10 cellular contexts compared by ENCODE assay signal in genomic region chrX:13690836-13691235, GRCh38. TPM values are rescaled to one million over a fixed set of nuclear protein-coding genes. Genes with fewer than 3 reads are reported as not detected.
A peak's percentile ranks its signal among the peaks of the same experiment; 100 is the strongest.
DNase-seq lines count a peak whose midpoint lies in the region; ATAC-seq, FAIRE-seq and TF ChIP-seq lines count a peak whose summit lies in the region.
"Had no signal": no experiment of that assay in that cellular context is flagged by ENCODE, and none has a peak within 500 bp of the region (broad histone marks: within the 10 kb centered on the region; RNA-seq: fewer than 3 reads in every experiment).

No MANE protein-coding gene starts in this region.

- no TSS peak for BruUV-seq in GM12878 (replicated peaks; lab: Mats Ljungman, UMichigan)

- intact Hi-C loops in GM12878 (cut with micrococcal nuclease; ENCODE audit: unreplicated experiment): loop anchor here (1.0 to 10.0 kb wide), 3 partner anchors 22 to 736 kb away; partner anchors contain the start of genes OFD1 and TRAPPC2

- WGBS in GM12878 (ENCODE audit: insufficient coverage, insufficient replicate concordance, low lambda C conversion rate, missing lambda C conversion rate): 2% methylated on average over 3 of the region's 3 CpGs

- H3K9me3 ChIP-seq in GM12878 (replicated peaks; ENCODE audit: control insufficient read depth, insufficient read depth, low read length) (no peaks in the 10 kb centered on the region; the same call in 2 of the 3 replicates), muscle layer of duodenum (ENCODE audit: control insufficient read depth in 1 of 2, low read length in 2 of 2) (no peaks in the 10 kb centered on the region)

- TF ChIP-seq CTCF in C4-2B (conservative IDR thresholded peaks at IDR 0.05) (peak; percentile 25), HFF-Myc (IDR thresholded peaks at IDR 0.05; ENCODE audit: low read depth, low read length, missing control alignments) (no peak), GM12878 (IDR thresholded peaks at IDR 0.05 in 2 of 3, conservative IDR thresholded peaks at IDR 0.05 in 1 of 3; ENCODE audit: control insufficient read depth in 2 of 3, extremely low read depth in 1 of 3, insufficient read depth in 1 of 3, low read depth in 3 of 3, low read length in 3 of 3) (peak; percentile 31 to 42 (median 41)), GM20000 (IDR thresholded peaks at IDR 0.05; ENCODE audit: extremely low read depth, missing control alignments) (no peak)

- peak overlapping the region; percentile 58 for H3K4me3 ChIP-seq in HFF-Myc (replicated peaks; ENCODE audit: low read depth, low read length)
- peak overlapping the region; percentile 84 for H3K4me3 ChIP-seq in GM12878
- peak overlapping the region; percentile 60 to 91 for H3K4me3 ChIP-seq in muscle layer of duodenum (ENCODE audit: low read depth in 1 of 2, low read length in 2 of 2)

- in situ Hi-C loops in GM12878 (cut with MboI): no loop called here

- SMC1A ChIA-PET in GM12878 (lab: Charles Lee; ENCODE audit: uncharacterized antibody, unreplicated experiment): interaction anchor here (0.5 to 13.8 kb wide), 11 partner anchors 11 to 572 kb away, joined by 3 to 198 read pairs (median 7); partner anchors contain the start of genes OFD1 and TRAPPC2

- H3K4me1 ChIP-seq in GM12878 (ENCODE audit: control insufficient read depth, insufficient read depth, low read length): peaks cover 19% of the 10 kb centered on the region
- H3K4me1 ChIP-seq in muscle layer of duodenum (ENCODE audit: control insufficient read depth in 1 of 2, insufficient read depth in 2 of 2, low read length in 2 of 2): peaks cover 5 to 29% of the 10 kb centered on the region in 2 donors

- no peak for DNase-seq in HFF-Myc (ENCODE audit: extremely low read depth, low read depth)
- no peak for DNase-seq in GM12878 (ENCODE audit: low read depth, low spot score)
- no peak for DNase-seq in GM20000 (ENCODE audit: low spot score)
- no peak for DNase-seq in NCI-H1694 (lab: John Stamatoyannopoulos, UW)
- DNase-seq in NCI-H2029 (lab: John Stamatoyannopoulos, UW): no peak
- no peak for DNase-seq in NCI-H345 treated with DMSO at 0.1 percent for 48 hours (lab: John Stamatoyannopoulos, UW; ENCODE audit: unreplicated experiment)
- DNase-seq: amygdala, NCI-H1930 had no signal

- peak overlapping the region; percentile 93 for H3K9ac ChIP-seq in GM12878 (ENCODE audit: control insufficient read depth, insufficient read depth, low read length)

- no peak for TF ChIP-seq POLR2A in GM12878 (IDR thresholded peaks at IDR 0.05; ENCODE audit: low read depth, low read length)

- H3K27ac ChIP-seq in C4-2B: no peak overlapping the region
- peak overlapping the region; percentile 91 for H3K27ac ChIP-seq in GM12878 (ENCODE audit: control insufficient read depth, insufficient read depth)
- H3K27ac ChIP-seq in muscle layer of duodenum (ENCODE audit: low read length): peak overlapping the region; percentile 96

- no peak overlapping the region for H2AFZ ChIP-seq in GM12878 (ENCODE audit: control insufficient read depth, low read depth, low read length)

- POLR2A ChIA-PET in GM12878 (lab: Charles Lee): interaction anchor here (0.6 to 10.2 kb wide), 3 partner anchors 14 to 44 kb away, joined by 4 to 130 read pairs (median 8); partner anchors contain the start of genes OFD1 and TRAPPC2

- FAIRE-seq in GM12878 (lab: Jason Lieb, UNC): no peak

- peaks cover 71% of the 10 kb centered on the region for H3K79me2 ChIP-seq in GM12878 (ENCODE audit: control insufficient read depth, insufficient read depth, low read length)

- H3K36me3 ChIP-seq in GM12878 (ENCODE audit: control insufficient read depth in 2 of 2, insufficient read depth in 2 of 2, low read length in 1 of 2) (no peaks in the 10 kb centered on the region), muscle layer of duodenum (ENCODE audit: control insufficient read depth in 1 of 2, insufficient read depth in 2 of 2, low read length in 2 of 2) (no peaks in the 10 kb centered on the region)

- H4K20me1 ChIP-seq in GM12878 (ENCODE audit: control insufficient read depth, insufficient read depth): 0 out of 2 replicates have a peak, but pooled peaks cover 2% of the 10 kb centered on the region

- H3K4me2 ChIP-seq in GM12878 (ENCODE audit: control insufficient read depth, insufficient read depth): peak overlapping the region; percentile 75

- TF ChIP-seq RAD21 in GM12878 (IDR thresholded peaks at IDR 0.05; ENCODE audit: insufficient read depth, low read depth, low read length): peak; percentile 57

- ATAC-seq in GM12878: peak; percentile 11

- CTCF ChIA-PET in GM12878 (lab: Yijun Ruan, JAX): interaction anchor here (0.7 to 10.2 kb wide), 13 partner anchors 28 to 744 kb away, joined by 3 to 89 read pairs (median 4); partner anchors contain the start of genes OFD1 and TRAPPC2

- H3K27me3 ChIP-seq in GM12878 (replicated peaks in 1 of 2; ENCODE audit: control insufficient read depth in 2 of 2, insufficient read depth in 2 of 2, low read length in 1 of 2) (no peaks in the 10 kb centered on the region), muscle layer of duodenum (ENCODE audit: low read depth, low read length) (no peaks in the 10 kb centered on the region)

- no peak for TF ChIP-seq EP300 in GM12878 (IDR thresholded peaks at IDR 0.05; ENCODE audit: borderline replicate concordance in 1 of 2, control insufficient read depth in 1 of 2, low read depth in 2 of 2, low read length in 2 of 2)

- RAD21 ChIA-PET in GM12878 (lab: Charles Lee; ENCODE audit: unreplicated experiment): interaction anchor here (0.7 to 11.4 kb wide), 8 partner anchors 20 to 744 kb away, joined by 3 to 201 read pairs (median 24); partner anchors contain the start of genes OFD1 and TRAPPC2

RNA-seq across cellular contexts. Expression of gene RAB9A, which starts 1.9 kb away (rescaled TPM):
- 34.3 and 39.0 TPM in 2 replicates for total RNA-seq in GM12878 (2013; cell fraction: nucleolus; rRNA removed)
- 42.1 and 54.1 TPM in 2 replicates for total RNA-seq in GM12878 (2014; rRNA removed)
- total RNA-seq in GM12878 (2014; rRNA removed; fragmentation: Illumina TruSeq; extraction: Trizol): 50.5 and 53.1 TPM in 2 replicates
- total RNA-seq in GM12878 (2021): 43.2 and 44.2 TPM in 2 replicates
- polyA plus RNA-seq in GM12878 (2011; ENCODE audit: low read depth): 21.1 TPM
- polyA plus RNA-seq in GM12878 (2011; rRNA removed): 142 and 180 TPM in 2 replicates
- 58.5 and 62.9 TPM in 2 replicates for polyA plus RNA-seq in GM12878 (2011; cell fraction: cytosol; rRNA removed)
- polyA plus RNA-seq in GM12878 (2011; cell fraction: nucleus; rRNA removed): 50.2 and 59.5 TPM in 2 replicates
- polyA plus RNA-seq in GM12878 (2012): 31.9 and 49.2 TPM in 2 replicates
- polyA plus RNA-seq in GM12878 (2014; fragmentation: Illumina TruSeq; extraction: Trizol): 47.0 and 68.3 TPM in 2 replicates
- polyA plus RNA-seq in GM12878 (2014; fragmentation: Nextera tagmentation; extraction: Ambion mirVana): 10 to 100 TPM; 49.2 to 49.3 TPM
- 52.4 and 64.6 TPM in 2 replicates for polyA plus RNA-seq in GM12878 (2014; rRNA removed)
- polyA plus RNA-seq in GM12878 (2016; fragmentation: Nextera tagmentation; extraction: Ambion mirVana): 10 to 100 TPM; 64.8 to 76.4 TPM
- polyA minus RNA-seq in GM12878 (2011; rRNA and poly(A)+ RNA removed): 52.1 and 73.6 TPM in 2 replicates
- 26.5 and 27.1 TPM in 2 replicates for polyA minus RNA-seq in GM12878 (2011; cell fraction: cytosol; rRNA and poly(A)+ RNA removed)
- polyA minus RNA-seq in GM12878 (2011; cell fraction: nucleus; rRNA and poly(A)+ RNA removed): 14.7 and 17.5 TPM in 2 replicates

RNA-seq across cellular contexts. Expression of gene TCEANC, which starts 37.9 kb away (rescaled TPM):
- 7.1 and 8.4 TPM in 2 replicates for total RNA-seq in GM12878 (2013; cell fraction: nucleolus; rRNA removed)
- 2.9 and 4.7 TPM in 2 replicates for total RNA-seq in GM12878 (2014; rRNA removed)
- total RNA-seq in GM12878 (2014; rRNA removed; fragmentation: Illumina TruSeq; extraction: Trizol): 3.7 and 3.8 TPM in 2 replicates
- total RNA-seq in GM12878 (2021): 3.0 and 3.8 TPM in 2 replicates
- 1.1 TPM for polyA plus RNA-seq in GM12878 (2011; ENCODE audit: low read depth)
- polyA plus RNA-seq in GM12878 (2011; rRNA removed): 4.9 and 6.5 TPM in 2 replicates
- polyA plus RNA-seq in GM12878 (2011; cell fraction: cytosol; rRNA removed): 1.8 and 1.9 TPM in 2 replicates
- 4.4 TPM in 2 replicates for polyA plus RNA-seq in GM12878 (2011; cell fraction: nucleus; rRNA removed)
- 1.2 and 2.0 TPM in 2 replicates for polyA plus RNA-seq in GM12878 (2012)
- 3.4 and 4.4 TPM in 2 replicates for polyA plus RNA-seq in GM12878 (2014; fragmentation: Illumina TruSeq; extraction: Trizol)
- polyA plus RNA-seq in GM12878 (2014; fragmentation: Nextera tagmentation; extraction: Ambion mirVana): 1 to 10 TPM; 1.5 to 4.0 TPM
- polyA plus RNA-seq in GM12878 (2014; rRNA removed): 1.9 and 2.0 TPM in 2 replicates
- polyA plus RNA-seq in GM12878 (2016; fragmentation: Nextera tagmentation; extraction: Ambion mirVana): 1 to 10 TPM; 1.1 to 2.7 TPM
- polyA minus RNA-seq in GM12878 (2011; rRNA and poly(A)+ RNA removed): 5.3 and 5.7 TPM in 2 replicates
- polyA minus RNA-seq in GM12878 (2011; cell fraction: cytosol; rRNA and poly(A)+ RNA removed): 2.8 and 5.3 TPM in 2 replicates
- 5.6 and 8.3 TPM in 2 replicates for polyA minus RNA-seq in GM12878 (2011; cell fraction: nucleus; rRNA and poly(A)+ RNA removed)

RNA-seq across cellular contexts. Expression of gene TRAPPC2, which starts 43.6 kb away (rescaled TPM):
- 27.6 and 32.3 TPM in 2 replicates for total RNA-seq in GM12878 (2013; cell fraction: nucleolus; rRNA removed)
- total RNA-seq in GM12878 (2014; rRNA removed) (21.0 and 30.0 TPM in 2 replicates), GM12878 (2014; rRNA removed; fragmentation: Illumina TruSeq; extraction: Trizol) (24.8 and 26.2 TPM in 2 replicates), GM12878 (2021) (17.5 and 17.8 TPM in 2 replicates)
- 23.8 TPM for polyA plus RNA-seq in GM12878 (2011; ENCODE audit: low read depth)
- polyA plus RNA-seq in GM12878 (2011; rRNA removed) (28.4 and 30.7 TPM in 2 replicates), GM12878 (2014; fragmentation: Illumina TruSeq; extraction: Trizol) (14.6 and 23.0 TPM in 2 replicates), GM12878 (2014; fragmentation: Nextera tagmentation; extraction: Ambion mirVana) (10 to 100 TPM; 18.3 to 27.5 TPM), GM12878 (2014; rRNA removed) (12.4 and 14.8 TPM in 2 replicates), GM12878 (2016; fragmentation: Nextera tagmentation; extraction: Ambion mirVana) (10 to 100 TPM; 21.6 to 26.6 TPM)
- 13.5 and 19.6 TPM in 2 replicates for polyA plus RNA-seq in GM12878 (2011; cell fraction: cytosol; rRNA removed)
- polyA plus RNA-seq in GM12878 (2011; cell fraction: nucleus; rRNA removed): 11.8 and 13.8 TPM in 2 replicates
- 14.5 and 17.8 TPM in 2 replicates for polyA plus RNA-seq in GM12878 (2012)
- 15.3 and 18.7 TPM in 2 replicates for polyA minus RNA-seq in GM12878 (2011; rRNA and poly(A)+ RNA removed)
- polyA minus RNA-seq in GM12878 (2011; cell fraction: cytosol; rRNA and poly(A)+ RNA removed): 10.3 and 13.9 TPM in 2 replicates
- polyA minus RNA-seq in GM12878 (2011; cell fraction: nucleus; rRNA and poly(A)+ RNA removed): 10.0 and 15.9 TPM in 2 replicates

RNA-seq across cellular contexts. Expression of gene OFD1, which starts 43.7 kb away (rescaled TPM):
- total RNA-seq in GM12878 (2013; cell fraction: nucleolus; rRNA removed): 173 and 178 TPM in 2 replicates
- total RNA-seq in GM12878 (2014; rRNA removed): 22.4 and 27.7 TPM in 2 replicates
- 39.5 and 43.7 TPM in 2 replicates for total RNA-seq in GM12878 (2014; rRNA removed; fragmentation: Illumina TruSeq; extraction: Trizol)
- total RNA-seq in GM12878 (2021): 30.6 and 34.0 TPM in 2 replicates
- 17.6 TPM for polyA plus RNA-seq in GM12878 (2011; ENCODE audit: low read depth)
- 77.2 and 107 TPM in 2 replicates for polyA plus RNA-seq in GM12878 (2011; rRNA removed)
- 32.3 and 33.2 TPM in 2 replicates for polyA plus RNA-seq in GM12878 (2011; cell fraction: cytosol; rRNA removed)
- polyA plus RNA-seq in GM12878 (2011; cell fraction: nucleus; rRNA removed): 186 and 224 TPM in 2 replicates
- polyA plus RNA-seq in GM12878 (2012): 25.2 and 35.0 TPM in 2 replicates
- polyA plus RNA-seq in GM12878 (2014; fragmentation: Illumina TruSeq; extraction: Trizol): 33.3 and 43.7 TPM in 2 replicates
- polyA plus RNA-seq in GM12878 (2014; fragmentation: Nextera tagmentation; extraction: Ambion mirVana): 10 to 100 TPM; 43.0 to 64.5 TPM
- polyA plus RNA-seq in GM12878 (2014; rRNA removed): 23.6 and 23.7 TPM in 2 replicates
- polyA plus RNA-seq in GM12878 (2016; fragmentation: Nextera tagmentation; extraction: Ambion mirVana): 10 to 100 TPM; 32.6 to 34.2 TPM
- 38.1 and 44.5 TPM in 2 replicates for polyA minus RNA-seq in GM12878 (2011; rRNA and poly(A)+ RNA removed)
- 18.8 and 19.2 TPM in 2 replicates for polyA minus RNA-seq in GM12878 (2011; cell fraction: cytosol; rRNA and poly(A)+ RNA removed)
- polyA minus RNA-seq in GM12878 (2011; cell fraction: nucleus; rRNA and poly(A)+ RNA removed): 85.6 and 109 TPM in 2 replicates

Comparison
In these comparisons a context has a peak if more than half of its experiments do, and no peak if none do; other contexts are left out.
1. CTCF ChIP-seq: peak in C4-2B (single experiment) and GM12878 (3 of 3); none in HFF-Myc (single experiment) and GM20000 (single experiment).
2. Peak in every context shown above with its lines, with median percentiles within 50 percentile points of each other: H3K4me3 ChIP-seq.